Comparison of ENCODE assay signal across 33 cellular contexts in genomic region chr14:93765032-93765626, GRCh38. TPM values are rescaled to one million over a fixed set of nuclear protein-coding genes. Genes with fewer than 3 reads are reported as not detected.
DNase-seq lines count a peak whose midpoint lies in the region; ATAC-seq and TF ChIP-seq lines count a peak whose summit lies in the region.
"Had no signal": no experiment of that assay in that cellular context is flagged by ENCODE, and none has a peak within 500 bp of the region (broad histone marks: within the 10 kb centered on the region; RNA-seq: fewer than 3 reads in every experiment).

No MANE protein-coding gene starts in this region.

- H3K27me3 Mint-ChIP-seq in endodermal cell (ENCODE audit: insufficient read depth): no peaks in the 10 kb centered on the region

- no peaks in the 10 kb centered on the region for H3K9me3 Mint-ChIP-seq in endodermal cell
- H3K9me3 Mint-ChIP-seq: activated naive CD8-positive, alpha-beta T cell treated with anti-CD3 and anti-CD28 coated beads for 36 hours; CD4-positive, alpha-beta T cell; dendritic cell treated with granulocyte-macrophage colony-stimulating factor and Interleukin-4, amounts not matched to agents 40 ng/mL and 50 ng/mL, for 4 days had no signal

- H3K36me3 Mint-ChIP-seq in endodermal cell (ENCODE audit: low read depth): peaks cover 38% of the 10 kb centered on the region
- H3K36me3 Mint-ChIP-seq: activated naive CD8-positive, alpha-beta T cell treated with anti-CD3 and anti-CD28 coated beads for 36 hours; naive B cell had no signal

- POLR2A ChIA-PET in HEK293 (lab: Yijun Ruan, JAX): no interaction called here

- H3K9me3 ChIP-seq in HEK293 (ENCODE audit: control insufficient read depth, insufficient read depth, low read depth, low read length) (no peaks in the 10 kb centered on the region), endodermal cell (ENCODE audit: control insufficient read depth, low read length) (no peaks in the 10 kb centered on the region)
- H3K9me3 ChIP-seq: ascending aorta, psoas muscle, thyroid gland had no signal

- no peak overlapping the region for H3K4me3 ChIP-seq in HEK293 (ENCODE audit: low read depth, low read length)
- H3K4me3 ChIP-seq in endodermal cell (ENCODE audit: low read length): no peak overlapping the region
- H3K4me3 ChIP-seq: ascending aorta, K562, psoas muscle, thyroid gland had no signal

- no peaks in the 10 kb centered on the region for H3K4me1 ChIP-seq in HEK293 (ENCODE audit: control insufficient read depth, insufficient read depth, low read length)
- no peaks in the 10 kb centered on the region for H3K4me1 ChIP-seq in endodermal cell (ENCODE audit: control insufficient read depth, insufficient read depth, low read length)
- H3K4me1 ChIP-seq: psoas muscle, thyroid gland had no signal

- no peak for ATAC-seq in HG03045 (IDR thresholded peaks at IDR 0.05; ENCODE audit: unreplicated experiment)
- ATAC-seq: K562; left lobe of liver; SK-N-SH treated with all-trans-retinoic acid at 6 μM for 48 hours; stimulated activated naive CD8-positive, alpha-beta T cell treated with anti-CD3 and anti-CD28 coated beads, Interleukin-15, Interleukin-2, amounts not matched to agents 100 U/mL and 50 U/mL, for 24 hours; T-helper 17 cell had no signal

- DNase-seq in NCI-H146 (lab: John Stamatoyannopoulos, UW) (peak; percentile 17), NCI-H146 treated with DMSO at 0.1 percent for 48 hours (lab: John Stamatoyannopoulos, UW; ENCODE audit: unreplicated experiment) (no peak), endodermal cell (no peak), retina (peak; percentile 70), putamen (ENCODE audit: low spot score) (no peak), cortex of kidney (lab: John Stamatoyannopoulos, UW) (no peak)
- DNase-seq: activated CD4-positive, alpha-beta T cell treated with anti-CD3 and anti-CD28 coated beads for 1 hour; activated CD8-positive, alpha-beta memory T cell treated with anti-CD3 and anti-CD28 coated beads for 24 hours; activated effector memory CD4-positive, alpha-beta T cell treated with Interleukin-2 at 50 U/mL for 16 hours; activated naive CD8-positive, alpha-beta T cell treated with anti-CD3 and anti-CD28 coated beads for 36 hours; CD4-positive, alpha-beta T cell; central memory CD4-positive, alpha-beta T cell; mesenchymal stem cell; naive B cell; NCI-H1105 treated with DMSO at 0.1 percent for 48 hours; NCI-H2081 treated with DMSO at 0.1 percent for 48 hours; NCI-H82; psoas muscle; stimulated activated naive CD8-positive, alpha-beta T cell treated with anti-CD3 and anti-CD28 coated beads, Interleukin-15, Interleukin-2, amounts not matched to agents 100 U/mL and 50 U/mL, for 24 hours; T-helper 17 cell; thyroid gland had no signal

- TF ChIP-seq CTCF in HEK293 (tag by site-specific recombination; IDR thresholded peaks at IDR 0.05) (no peak), endodermal cell (conservative IDR thresholded peaks at IDR 0.05) (no peak)

- CTCF ChIA-PET in HEK293 (lab: Yijun Ruan, JAX): interaction anchor here (0.6 kb wide), 1 partner anchor 26 kb away, joined by 3 read pairs; no protein-coding TSS in a partner anchor

- WGBS in endodermal cell (ENCODE audit: insufficient coverage in 1 of 2, insufficient read length in 1 of 2), 2 experiments: 89 to 92% methylated on average over 5 to 6 of the region's 6 CpGs

- no peak overlapping the region for H3K27ac ChIP-seq in HEK293 (ENCODE audit: extremely low read depth, low read depth, low read length)
- H3K27ac ChIP-seq in endodermal cell (ENCODE audit: low read depth, low read length): peak overlapping the region; percentile 64
- H3K27ac ChIP-seq: ascending aorta, psoas muscle, thyroid gland had no signal

- H3K27ac Mint-ChIP-seq in endodermal cell: no peak overlapping the region
- H3K27ac Mint-ChIP-seq: activated naive CD8-positive, alpha-beta T cell treated with anti-CD3 and anti-CD28 coated beads for 36 hours; CD4-positive, alpha-beta T cell; dendritic cell treated with granulocyte-macrophage colony-stimulating factor and Interleukin-4, amounts not matched to agents 40 ng/mL and 50 ng/mL, for 4 days; T-helper 17 cell had no signal

- H3K4me3 Mint-ChIP-seq in endodermal cell: no peak overlapping the region
- H3K4me3 Mint-ChIP-seq: activated naive CD8-positive, alpha-beta T cell treated with anti-CD3 and anti-CD28 coated beads for 36 hours; CD4-positive, alpha-beta T cell; dendritic cell treated with granulocyte-macrophage colony-stimulating factor and Interleukin-4, amounts not matched to agents 40 ng/mL and 50 ng/mL, for 4 days; naive B cell; T-helper 17 cell had no signal

- H3K4me1 Mint-ChIP-seq in endodermal cell: peaks cover 1% of the 10 kb centered on the region
- H3K4me1 Mint-ChIP-seq: activated naive CD8-positive, alpha-beta T cell treated with anti-CD3 and anti-CD28 coated beads for 36 hours; naive B cell had no signal

- H3K36me3 ChIP-seq in HEK293 (ENCODE audit: control insufficient read depth in 2 of 2, insufficient read depth in 1 of 2, low read length in 2 of 2) (no peaks in the 10 kb centered on the region), endodermal cell (ENCODE audit: control insufficient read depth, insufficient read depth, low read length) (peaks cover 31% of the 10 kb centered on the region)
- H3K36me3 ChIP-seq: ascending aorta, thyroid gland had no signal

- H3K27me3 ChIP-seq in endodermal cell (ENCODE audit: control insufficient read depth, insufficient read depth, low read length, poor library complexity, severe bottlenecking): no peaks in the 10 kb centered on the region
- H3K27me3 ChIP-seq: ascending aorta, thyroid gland had no signal

- no peak overlapping the region for H3K9ac ChIP-seq in endodermal cell (ENCODE audit: extremely low read depth, low read length, poor library complexity, severe bottlenecking)

TF ChIP-seq in HEK293, 187 proteins besides CTCF, POLR2A, EP300 and RAD21:
- TF ChIP-seq ZNF623 (tag by site-specific recombination; IDR thresholded peaks at IDR 0.05): no peak
- peak; percentile 82 for TF ChIP-seq ZNF341 (tag by site-specific recombination; IDR thresholded peaks at IDR 0.05; ENCODE audit: low read depth)

RNA-seq across cellular contexts. Expression of gene PRIMA1, which starts 23.2 kb away (rescaled TPM):
- 10 to 100 TPM in 1 of 2 donors, 1 to 10 TPM in 1; 10.0 to 20.8 TPM for total RNA-seq in endodermal cell
- 6.5 TPM for polyA plus RNA-seq in endodermal cell (2013, experiment 1 of 2)
- polyA plus RNA-seq in endodermal cell (2013, experiment 2 of 2): 5.1 TPM
- total RNA-seq: A172; activated naive CD8-positive, alpha-beta T cell treated with anti-CD3 and anti-CD28 coated beads for 36 hours; CD4-positive, alpha-beta T cell; fibroblast of lung; glomerular endothelial cell; K562; M059J; OCI-LY7; T-helper 17 cell had no signal
- polyA plus RNA-seq: fibroblast of lung, K562 had no signal

Comparison
In these comparisons a context has a peak if more than half of its experiments do, and no peak if none do; other contexts are left out.
1. DNase-seq: peak in NCI-H146 (single experiment) and retina (single experiment); none in NCI-H146 treated with DMSO at 0.1 percent for 48 hours (single experiment), endodermal cell (single experiment), putamen (single experiment) and cortex of kidney (single experiment).